Comparison of ENCODE assay signal across 23 cellular contexts in genomic region chr12:61896436-61896835, GRCh38.
"Had no signal": no experiment of that assay in that cellular context is flagged by ENCODE, and none has a peak within 500 bp of the region (broad histone marks: within the 10 kb centered on the region; RNA-seq: fewer than 3 reads in every experiment).

No MANE protein-coding gene starts in this region.

- H3K36me3 Mint-ChIP-seq: memory B cell, mesothelial cell of epicardium, natural killer cell had no signal

- H3K4me3 ChIP-seq: coronary artery, dorsolateral prefrontal cortex, heart right ventricle, left lung, lower lobe of right lung, ovary, right atrium auricular region, stomach, thoracic aorta, transverse colon had no signal

- H3K27ac Mint-ChIP-seq: memory B cell, mesothelial cell of epicardium, natural killer cell had no signal

- ATAC-seq: esophagus mucosa, heart right ventricle, left lung, lower lobe of right lung, natural killer cell had no signal

- H3K4me3 Mint-ChIP-seq: memory B cell, mesothelial cell of epicardium, natural killer cell, neural crest cell had no signal

- H3K27me3 Mint-ChIP-seq: memory B cell had no signal

- H3K4me1 Mint-ChIP-seq: memory B cell, mesothelial cell of epicardium, natural killer cell, neural crest cell had no signal

- DNase-seq: dorsolateral prefrontal cortex; effector CD8-positive, alpha-beta T cell; heart right ventricle; hypothalamus; islet precursor cell; left lung; lower lobe of right lung; natural killer cell; nucleus accumbens; ovary; small intestine; stimulated activated CD4-positive, alpha-beta T cell treated with anti-CD3 and anti-CD28 coated beads, Interleukin-12 subunit alpha, Interleukin-12 subunit beta, amount 100 ng/mL, for 4 hours; stimulated activated naive CD4-positive, alpha-beta T cell; stomach; substantia nigra; transverse colon had no signal
